ENCODE assay signal across 8 cellular contexts in the genomic region with DNA sequence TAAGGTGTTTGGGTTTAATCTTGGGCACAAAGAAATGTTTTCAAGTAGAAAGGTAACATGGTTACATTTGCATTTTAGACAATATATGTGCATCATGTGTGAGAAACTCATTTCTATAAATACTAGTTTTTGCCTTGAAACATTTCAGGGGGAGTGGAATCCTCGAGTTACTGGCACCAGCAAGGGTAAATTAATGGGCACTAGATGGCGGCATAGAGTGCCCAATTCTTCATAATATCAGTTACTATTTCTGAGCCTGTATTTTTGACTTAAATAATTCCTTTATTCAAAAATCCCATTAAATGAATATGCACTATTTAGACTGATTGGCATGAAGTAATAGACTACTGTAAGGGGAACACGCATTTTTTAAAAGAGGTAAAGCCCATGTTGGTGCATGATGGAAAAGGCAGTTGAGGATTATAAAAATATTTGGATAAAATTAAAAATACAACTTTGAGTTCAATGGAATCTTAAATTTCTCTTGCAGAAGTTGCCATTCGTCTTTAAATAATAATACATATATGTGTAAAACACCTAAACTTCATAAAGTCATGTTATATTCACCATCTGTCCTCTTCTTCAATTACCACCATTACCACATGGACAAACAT.
DNase-seq lines count a peak whose midpoint lies in the region; ATAC-seq, FAIRE-seq and TF ChIP-seq lines count a peak whose summit lies in the region.

No MANE protein-coding gene starts in this region.

- no peaks in the 10 kb centered on the region for H3K36me3 ChIP-seq in MM.1S (replicated peaks; ENCODE audit: insufficient read depth, low read length)
- H3K36me3 ChIP-seq in pancreas: no peaks in the 10 kb centered on the region

- POLR2A ChIA-PET in activated CD4-positive, alpha-beta T cell treated with anti-CD3 and anti-CD28 coated beads for 36 hours (lab: Charles Lee): interaction anchor here (0.7 kb wide), 1 partner anchor 213 kb away, joined by 3 read pairs; no protein-coding TSS in a partner anchor

- H3K27ac ChIP-seq in MM.1S (ENCODE audit: low read length) (no peak overlapping the region), pancreas (no peak overlapping the region)

- intact Hi-C loops in activated CD4-positive, alpha-beta T cell treated with anti-CD3 and anti-CD28 coated beads for 36 hours (cut with DNase I, micrococcal nuclease): loop anchor here (1.0 to 5.0 kb wide), 7 partner anchors 52 to 774 kb away; no protein-coding TSS in a partner anchor
- intact Hi-C loops in pancreas (cut with DNase I): no loop called here

- H3K4me2 ChIP-seq in MM.1S (ENCODE audit: low read depth, low read length): no peak overlapping the region

- no peaks in the 10 kb centered on the region for H3F3A ChIP-seq in MM.1S (ENCODE audit: insufficient read depth, low read length)

- in situ Hi-C loops in GM13976 (cut with MboI; ENCODE audit: low sequenced_read_pairs, unreplicated experiment): no loop called here

- TF ChIP-seq CTCF in GM13976 (IDR thresholded peaks at IDR 0.05; ENCODE audit: borderline replicate concordance, control extremely low read depth, extremely low read depth, insufficient read depth, missing control alignments) (peak; percentile 69), MM.1S (IDR thresholded peaks at IDR 0.05; ENCODE audit: low read length) (peak; percentile 77), fibroblast of mammary gland (conservative IDR thresholded peaks at IDR 0.05; ENCODE audit: control insufficient read depth, insufficient read depth, low read depth, low read length) (peak; percentile 76), pancreas (IDR thresholded peaks at IDR 0.05) (peak; percentile 6 to 33 (median 28))

- H3K27me3 ChIP-seq in MM.1S (replicated peaks; ENCODE audit: insufficient read depth, low read length): no peaks in the 10 kb centered on the region
- H3K27me3 ChIP-seq in pancreas: no peaks in the 10 kb centered on the region

- H3K9me3 ChIP-seq in MM.1S (replicated peaks; ENCODE audit: insufficient read depth, low read length) (no peaks in the 10 kb centered on the region), pancreas (no peaks in the 10 kb centered on the region)

- no peaks in the 10 kb centered on the region for H4K20me1 ChIP-seq in MM.1S (ENCODE audit: insufficient read depth, low read length)

- no peak overlapping the region for H3K9ac ChIP-seq in MM.1S (ENCODE audit: low read length)

- H3K4me3 ChIP-seq in MM.1S (ENCODE audit: low read length): no peak overlapping the region
- no peak overlapping the region for H3K4me3 ChIP-seq in fibroblast of mammary gland (ENCODE audit: control insufficient read depth, low read depth, low read length)
- H3K4me3 ChIP-seq in pancreas: no peak overlapping the region

- no peak overlapping the region for H3K27ac Mint-ChIP-seq in activated CD4-positive, alpha-beta T cell treated with anti-CD3 and anti-CD28 coated beads for 36 hours

- no peak overlapping the region for H3K4me3 Mint-ChIP-seq in activated CD4-positive, alpha-beta T cell treated with anti-CD3 and anti-CD28 coated beads for 36 hours

- CTCF ChIA-PET in activated CD4-positive, alpha-beta T cell treated with anti-CD3 and anti-CD28 coated beads for 36 hours (lab: Charles Lee): interaction anchor here (0.9 to 1.5 kb wide), 4 partner anchors 20 to 183 kb away, joined by 3 to 5 read pairs (median 4); no protein-coding TSS in a partner anchor

- H3K36me3 Mint-ChIP-seq in activated CD4-positive, alpha-beta T cell treated with anti-CD3 and anti-CD28 coated beads for 36 hours (ENCODE audit: low read depth): no peaks in the 10 kb centered on the region

- 43 to 53% methylated on average over 4 of the region's 4 CpGs for WGBS in pancreas, 2 donors

- peaks cover 11% of the 10 kb centered on the region for H3K4me1 Mint-ChIP-seq in activated CD4-positive, alpha-beta T cell treated with anti-CD3 and anti-CD28 coated beads for 36 hours

- H3K27me3 Mint-ChIP-seq in activated CD4-positive, alpha-beta T cell treated with anti-CD3 and anti-CD28 coated beads for 36 hours: no peaks in the 10 kb centered on the region

- FAIRE-seq in pancreas (lab: Jason Lieb, UNC): peak; percentile 57

- no peak overlapping the region for H2AFZ ChIP-seq in MM.1S (ENCODE audit: low read length)

- H3K9me3 Mint-ChIP-seq in activated CD4-positive, alpha-beta T cell treated with anti-CD3 and anti-CD28 coated beads for 36 hours (ENCODE audit: low read depth): no peaks in the 10 kb centered on the region

- no peaks in the 10 kb centered on the region for H3K79me2 ChIP-seq in MM.1S (ENCODE audit: low read length)

- peak; percentile 61 for ATAC-seq in activated CD4-positive, alpha-beta T cell treated with anti-CD3 and anti-CD28 coated beads for 36 hours
- ATAC-seq in pancreas (peak in 3 of 4 donors; percentile 70 to 76 (median 75)), HG03571 (IDR thresholded peaks at IDR 0.05; ENCODE audit: unreplicated experiment) (no peak)

- H3K4me1 ChIP-seq in MM.1S (ENCODE audit: low read length) (no peaks in the 10 kb centered on the region), pancreas (peaks cover 0 to 5% (median 0%) of the 10 kb centered on the region in 3 donors)

- DNase-seq in AML-193 (lab: John Stamatoyannopoulos, UW) (peak; percentile 58 to 66), GM13976 (ENCODE audit: low spot score) (peak; percentile 32), MM.1S (peak; percentile 36), fibroblast of mammary gland (ENCODE audit: low read depth) (peak; percentile 60), pancreas (peak in 2 of 6 donors; percentile 14 to 22), NCI-H345 (lab: John Stamatoyannopoulos, UW) (no peak)
- DNase-seq in activated CD4-positive, alpha-beta T cell treated with anti-CD3 and anti-CD28 coated beads for 36 hours: peak; percentile 50

- H3K9me2 ChIP-seq in MM.1S (replicated peaks; ENCODE audit: insufficient read depth, low read length): no peaks in the 10 kb centered on the region

Comparison
In these comparisons a context has a peak if more than half of its experiments do, and no peak if none do; other contexts are left out.
1. intact Hi-C loops: an anchor here in activated CD4-positive, alpha-beta T cell treated with anti-CD3 and anti-CD28 coated beads for 36 hours (1.0 to 5.0 kb wide); none called in pancreas.